In genomic region chr1:39933956-39934941, GRCh38 we compare ENCODE assay signal across 9 cellular contexts. TPM values are rescaled to one million over a fixed set of nuclear protein-coding genes. Genes with fewer than 3 reads are reported as not detected.
DNase-seq lines count a peak whose midpoint lies in the region; ATAC-seq, FAIRE-seq and TF ChIP-seq lines count a peak whose summit lies in the region.
"Had no signal": no experiment of that assay in that cellular context is flagged by ENCODE, and none has a peak within 500 bp of the region (broad histone marks: within the 10 kb centered on the region; RNA-seq: fewer than 3 reads in every experiment).

No MANE protein-coding gene starts in this region.

- H3K4me1 ChIP-seq in prostate gland (replicated peaks) (peaks cover 5% of the 10 kb centered on the region), OCI-LY7 (ENCODE audit: insufficient read depth, low read length, poor library complexity, severe bottlenecking) (no peaks in the 10 kb centered on the region)

- H3K9me3 ChIP-seq in prostate gland (no peaks in the 10 kb centered on the region), OCI-LY7 (ENCODE audit: low read length) (no peaks in the 10 kb centered on the region)

- H2AFZ ChIP-seq in OCI-LY7 (ENCODE audit: low read length), result no peak overlapping the region

- peak; percentile 99 for DNase-seq in EL
- peak; percentile 93 for DNase-seq in RCC 7860 (ENCODE audit: low spot score)
- peak; percentile 100 for DNase-seq in foreskin fibroblast
- peak; percentile 42 for DNase-seq in prostate gland (ENCODE audit: low spot score)
- DNase-seq in OCI-LY7 (ENCODE audit: low spot score), result no peak
- no peak for DNase-seq in activated T-cell treated with anti-CD3 and anti-CD28 coated beads, Interleukin-2, amount 50 U/mL, for 48 hours
- no peak for DNase-seq in activated gamma-delta T cell treated with Interleukin-2 at 50 U/mL for 16 hours
- DNase-seq: NCI-H146 had no signal

- peak overlapping the region in 1 of 2 donors; percentile 39 for H3K27ac ChIP-seq in prostate gland
- H3K27ac ChIP-seq in OCI-LY7 (ENCODE audit: low read depth, low read length, poor library complexity, severe bottlenecking), result no peak overlapping the region

- intact Hi-C loops in prostate gland (cut with DNase I), result no loop called here
- intact Hi-C loops in OCI-LY7 (cut with micrococcal nuclease; ENCODE audit: unreplicated experiment), result no loop called here

- TF ChIP-seq POLR2A in prostate gland (IDR thresholded peaks at IDR 0.05), result no peak

- TF ChIP-seq CTCF in foreskin fibroblast (IDR thresholded peaks at IDR 0.05; ENCODE audit: low read depth, low read length), result no peak
- TF ChIP-seq CTCF in prostate gland (IDR thresholded peaks at IDR 0.05), result no peak
- no peak for TF ChIP-seq CTCF in OCI-LY7 (conservative IDR thresholded peaks at IDR 0.05; ENCODE audit: low read length)

- H3K4me3 ChIP-seq in foreskin fibroblast (ENCODE audit: low read depth in 1 of 2, low read length in 2 of 2), result no peak overlapping the region
- no peak overlapping the region for H3K4me3 ChIP-seq in prostate gland
- no peak overlapping the region for H3K4me3 ChIP-seq in OCI-LY7 (ENCODE audit: low read depth, low read length, poor library complexity, severe bottlenecking)

- H3K36me3 ChIP-seq in prostate gland (no peaks in the 10 kb centered on the region), OCI-LY7 (ENCODE audit: insufficient read depth, low read length) (no peaks in the 10 kb centered on the region)

- FAIRE-seq in RCC 7860 (lab: Jason Lieb, UNC), result peak; percentile 89

- H3K27me3 ChIP-seq in prostate gland (replicated peaks; ENCODE audit: insufficient read depth), result no peaks in the 10 kb centered on the region

- CTCF ChIA-PET in OCI-LY7 (lab: Charles Lee; ENCODE audit: unreplicated experiment), result no interaction called here

- no peaks in the 10 kb centered on the region for H3K9me2 ChIP-seq in OCI-LY7 (ENCODE audit: insufficient read depth, low read length)

- no TSS peak for BruUV-seq in OCI-LY7 (replicated peaks; lab: Mats Ljungman, UMichigan)

- POLR2A ChIA-PET in OCI-LY7 (lab: Charles Lee), result no interaction called here

- WGBS in prostate gland, result 53% methylated on average over 12 of the region's 12 CpGs

- no peak overlapping the region for H3K4me2 ChIP-seq in OCI-LY7 (ENCODE audit: low read length)

- no peak for ATAC-seq in HG02642 (IDR thresholded peaks at IDR 0.05; ENCODE audit: poor library complexity, unreplicated experiment)

- no peaks in the 10 kb centered on the region for H3K79me2 ChIP-seq in OCI-LY7 (ENCODE audit: insufficient read depth, low read depth, low read length)

- H4K20me1 ChIP-seq in OCI-LY7 (ENCODE audit: insufficient read depth, low read length), result no peaks in the 10 kb centered on the region

RNA-seq across cellular contexts. Expression of gene MFSD2A, which starts 20.7 kb away (rescaled TPM):
- total RNA-seq in prostate gland (100 to 1,000 TPM in 1 of 2 donors, 1 to 10 TPM in 1; 1.1 to 135 TPM), OCI-LY7 (2022) (11.0 and 13.4 TPM in 2 replicates)
- total RNA-seq in OCI-LY7 (2014; rRNA removed; shearing (Covaris generic)), result 6.4 and 9.9 TPM in 2 replicates

RNA-seq across cellular contexts. Expression of gene MYCL, which starts 32.5 kb away (rescaled TPM):
- total RNA-seq in prostate gland (10 to 100 TPM; 14.5 to 19.7 TPM), OCI-LY7 (2022) (1.0 and 1.3 TPM in 2 replicates)
- 0.41 and 1.6 TPM in 2 replicates for total RNA-seq in OCI-LY7 (2014; rRNA removed; shearing (Covaris generic))

RNA-seq across cellular contexts. Expression of gene TRIT1, which starts 50.9 kb away (rescaled TPM):
- 10 to 100 TPM; 23.2 to 35.5 TPM for total RNA-seq in prostate gland
- 24.8 and 29.6 TPM in 2 replicates for total RNA-seq in OCI-LY7 (2014; rRNA removed; shearing (Covaris generic))
- total RNA-seq in OCI-LY7 (2022), result 22.6 and 22.9 TPM in 2 replicates

Comparison
In these comparisons a context has a peak if more than half of its experiments do, and no peak if none do; other contexts are left out.
1. DNase-seq: peak in EL (single experiment), RCC 7860 (single experiment), foreskin fibroblast (2 of 2) and prostate gland (single experiment); none in OCI-LY7 (single experiment), activated T-cell treated with anti-CD3 and anti-CD28 coated beads, Interleukin-2, amount 50 U/mL, for 48 hours (0 of 2) and activated gamma-delta T cell treated with Interleukin-2 at 50 U/mL for 16 hours (single experiment).
2. RNA of gene MYCL, which starts 32.5 kb away (total RNA-seq): 14.5 to 19.7 TPM in prostate gland; 0.41 to 1.6 TPM in OCI-LY7; every median in the first group is over 4 times any median in the second.